Comparison of ENCODE assay signal across 17 cellular contexts in genomic region chr2:25521126-25521525, GRCh38.
DNase-seq lines count a peak whose midpoint lies in the region; ATAC-seq and TF ChIP-seq lines count a peak whose summit lies in the region.
"Had no signal": no experiment of that assay in that cellular context is flagged by ENCODE, and none has a peak within 500 bp of the region (broad histone marks: within the 10 kb centered on the region; RNA-seq: fewer than 3 reads in every experiment).

No MANE protein-coding gene starts in this region.

- no peak overlapping the region for H2AFZ ChIP-seq in neuronal stem cell (ENCODE audit: low read length)
- H2AFZ ChIP-seq: GM23338 had no signal

- H4K8ac ChIP-seq in neuronal stem cell (ENCODE audit: low read depth, low read length): no peak overlapping the region

- no peak overlapping the region for H2BK120ac ChIP-seq in neuronal stem cell (ENCODE audit: low read depth, low read length)

- no peak overlapping the region for H3K18ac ChIP-seq in neuronal stem cell (ENCODE audit: low read length)

- no peak overlapping the region for H2BK5ac ChIP-seq in neuronal stem cell (ENCODE audit: low read length)

- H3K4me1 ChIP-seq in neuronal stem cell (ENCODE audit: control insufficient read depth in 2 of 2, insufficient read depth in 1 of 2, low read depth in 1 of 2, low read length in 2 of 2): no peaks in the 10 kb centered on the region
- H3K4me1 ChIP-seq: SJCRH30 had no signal

- no peaks in the 10 kb centered on the region for H3K9me3 ChIP-seq in neuronal stem cell (replicated peaks in 1 of 2; ENCODE audit: control insufficient read depth in 2 of 2, insufficient read depth in 1 of 2, low read depth in 1 of 2, low read length in 2 of 2)

- no peak overlapping the region for H2BK15ac ChIP-seq in neuronal stem cell (ENCODE audit: low read length)

- CTCF ChIA-PET in HEK293T (lab: Yijun Ruan, JAX): interaction anchor here (0.6 kb wide), 2 partner anchors 354 to 359 kb away, joined by 3 to 6 read pairs; no protein-coding TSS in a partner anchor

- no peak overlapping the region for H3K27ac ChIP-seq in neuronal stem cell (replicated peaks; ENCODE audit: low read length)
- H3K27ac ChIP-seq: SJCRH30 had no signal

- H2BK12ac ChIP-seq in neuronal stem cell (ENCODE audit: low read length): no peak overlapping the region

- H3K9ac ChIP-seq in neuronal stem cell (ENCODE audit: low read depth, low read length, poor library complexity): no peak overlapping the region

- no peak overlapping the region for H3K14ac ChIP-seq in neuronal stem cell (ENCODE audit: low read length)

- H3K23ac ChIP-seq in neuronal stem cell (ENCODE audit: low read depth, low read length, poor library complexity): no peak overlapping the region

- no peak overlapping the region for H4K91ac ChIP-seq in neuronal stem cell (ENCODE audit: low read depth, low read length, poor library complexity)

- no peaks in the 10 kb centered on the region for H3K27me3 ChIP-seq in neuronal stem cell (ENCODE audit: control insufficient read depth in 3 of 3, insufficient read depth in 3 of 3, low read depth in 1 of 3, low read length in 3 of 3)
- H3K27me3 ChIP-seq: SJCRH30 had no signal

- POLR2A ChIA-PET in HEK293T (lab: Yijun Ruan, JAX): no interaction called here

- H3K4me3 ChIP-seq in fibroblast of villous mesenchyme (ENCODE audit: low read depth, low read length) (no peak overlapping the region), neuronal stem cell (ENCODE audit: low read length in 2 of 2) (no peak overlapping the region)
- H3K4me3 ChIP-seq: GM23338, SJCRH30 had no signal

- H3K79me1 ChIP-seq in neuronal stem cell (ENCODE audit: low read depth, low read length): no peaks in the 10 kb centered on the region

- H3K4ac ChIP-seq in neuronal stem cell (ENCODE audit: low read length): no peak overlapping the region

- no CpG with 5 or more reads among the region's 4 CpGs for WGBS in neuronal stem cell (ENCODE audit: extremely low coverage in 2 of 2, insufficient read length in 2 of 2, insufficient replicate concordance in 1 of 2), 2 donors

- H2AK5ac ChIP-seq in neuronal stem cell (ENCODE audit: low read depth, low read length): no peak overlapping the region

- no peak for ATAC-seq in HG03439 (IDR thresholded peaks at IDR 0.05; ENCODE audit: unreplicated experiment)

- TF ChIP-seq CTCF in fibroblast of villous mesenchyme (IDR thresholded peaks at IDR 0.05; ENCODE audit: insufficient read depth, low read depth, low read length): no peak

- H3K36me3 ChIP-seq in neuronal stem cell (replicated peaks in 1 of 2; ENCODE audit: control insufficient read depth in 2 of 2, insufficient read depth in 2 of 2, low read length in 2 of 2): no peaks in the 10 kb centered on the region

- no peak overlapping the region for H3K4me2 ChIP-seq in neuronal stem cell (ENCODE audit: insufficient read depth, low read length, poor library complexity, severe bottlenecking)
- H3K4me2 ChIP-seq: GM23338 had no signal

- DNase-seq in DMS79 treated with DMSO at 0.1 percent for 48 hours (lab: John Stamatoyannopoulos, UW) (peak; percentile 14), LoVo (ENCODE audit: low spot score) (peak; percentile 19), fibroblast of villous mesenchyme (ENCODE audit: low read depth) (peak; percentile 61), stromal cell of bone marrow (ENCODE audit: low read depth) (peak; percentile 11), neuronal stem cell (ENCODE audit: low spot score) (no peak), HEK293T (ENCODE audit: extremely low spot score) (no peak)
- DNase-seq: AML-193, DMS 273 treated with DMSO at 0.1 percent for 48 hours, KBM-7, NCI-H1417 treated with DMSO at 0.1 percent for 48 hours, NCI-H187 treated with DMSO at 0.1 percent for 48 hours, NCI-H2227 treated with DMSO at 0.1 percent for 48 hours, NCI-H510A treated with DMSO at 0.1 percent for 48 hours, NCI-H774, SJCRH30 had no signal

TF ChIP-seq in HEK293T, 16 proteins besides CTCF, POLR2A, EP300 and RAD21:
- TF ChIP-seq NFRKB (IDR thresholded peaks at IDR 0.05) (no peak), PKNOX1 (IDR thresholded peaks at IDR 0.05) (no peak), L3MBTL2 (conservative IDR thresholded peaks at IDR 0.05) (no peak), LEF1 (IDR thresholded peaks at IDR 0.05; ENCODE audit: borderline replicate concordance) (no peak), FOXA1 (IDR thresholded peaks at IDR 0.05) (no peak), FOXM1 (IDR thresholded peaks at IDR 0.05; ENCODE audit: borderline replicate concordance) (no peak), ARNT (IDR thresholded peaks at IDR 0.05) (no peak), SP1 (IDR thresholded peaks at IDR 0.05) (no peak), ZNF384 (IDR thresholded peaks at IDR 0.05) (no peak), BHLHE40 (IDR thresholded peaks at IDR 0.05; ENCODE audit: borderline replicate concordance) (no peak), SUZ12 (IDR thresholded peaks at IDR 0.05) (no peak), ELF4 (IDR thresholded peaks at IDR 0.05) (no peak), CTBP1 (IDR thresholded peaks at IDR 0.05; ENCODE audit: borderline replicate concordance) (no peak), FOXK2 (IDR thresholded peaks at IDR 0.05) (no peak), TARDBP (IDR thresholded peaks at IDR 0.05) (no peak), HDGF (IDR thresholded peaks at IDR 0.05; ENCODE audit: borderline replicate concordance) (no peak)

Comparison
In these comparisons a context has a peak if more than half of its experiments do, and no peak if none do; other contexts are left out.
1. DNase-seq: peak in DMS79 treated with DMSO at 0.1 percent for 48 hours (single experiment), LoVo (single experiment), fibroblast of villous mesenchyme (single experiment) and stromal cell of bone marrow (single experiment); none in neuronal stem cell (single experiment) and HEK293T (single experiment).